In genomic region chr6:79119217-79119616, GRCh38 we compare ENCODE assay signal across 20 cellular contexts. TPM values are rescaled to one million over a fixed set of nuclear protein-coding genes. Genes with fewer than 3 reads are reported as not detected.
DNase-seq lines count a peak whose midpoint lies in the region; ATAC-seq, FAIRE-seq and TF ChIP-seq lines count a peak whose summit lies in the region.
"Had no signal": no experiment of that assay in that cellular context is flagged by ENCODE, and none has a peak within 500 bp of the region (broad histone marks: within the 10 kb centered on the region; RNA-seq: fewer than 3 reads in every experiment).

No MANE protein-coding gene starts in this region.

- H3K9me2 ChIP-seq in Loucy (replicated peaks; ENCODE audit: low read depth, low read length), result no peaks in the 10 kb centered on the region

- H3K9me3 ChIP-seq in Loucy (ENCODE audit: insufficient read depth, low read depth, low read length) (no peaks in the 10 kb centered on the region), K562 (replicated peaks; ENCODE audit: control insufficient read depth, insufficient read depth, low read depth, low read length) (no peaks in the 10 kb centered on the region), body of pancreas (no peaks in the 10 kb centered on the region)
- H3K9me3 ChIP-seq: BLaER1, Caco-2, HAP-1 had no signal

- CTCF ChIA-PET in K562 (lab: Yijun Ruan, JAX; ENCODE audit: low intra/inter-chr PET ratio), result no interaction called here

- no peaks in the 10 kb centered on the region for H3F3A ChIP-seq in Loucy (ENCODE audit: low read depth)

- intact Hi-C loops in K562 (cut with micrococcal nuclease) (no loop called here), body of pancreas (cut with DNase I) (no loop called here)

- 0% methylated on average over 1 of the region's 1 CpG for WGBS in K562 (ENCODE audit: insufficient coverage, low coverage, missing lambda C conversion rate)
- WGBS in body of pancreas, 2 donors, result 75 to 78% methylated on average over 1 of the region's 1 CpG

- TF ChIP-seq EP300 in K562 (IDR thresholded peaks at IDR 0.05; ENCODE audit: low read length), result no peak

- H3K9ac ChIP-seq in Loucy (ENCODE audit: low read depth, low read length, poor library complexity, severe bottlenecking), result no peak overlapping the region
- H3K9ac ChIP-seq in K562 (ENCODE audit: insufficient read depth in 1 of 2, low read depth in 2 of 2, low read length in 2 of 2), result no peak overlapping the region
- H3K9ac ChIP-seq: BLaER1 had no signal

- in situ Hi-C loops in K562 (cut with MboI), result no loop called here

- H4K20me1 ChIP-seq in Loucy (ENCODE audit: insufficient read depth, low read length, poor library complexity, severe bottlenecking), result no peaks in the 10 kb centered on the region
- no peaks in the 10 kb centered on the region for H4K20me1 ChIP-seq in K562 (replicated peaks; ENCODE audit: control insufficient read depth, insufficient read depth, low read length)
- H4K20me1 ChIP-seq: BLaER1 had no signal

- H2AFZ ChIP-seq in Loucy (ENCODE audit: low read length), result peak overlapping the region; percentile 12; the same call in 1 of the 2 replicates
- H2AFZ ChIP-seq in K562 (ENCODE audit: low read depth, low read length), result no peak overlapping the region

- TF ChIP-seq CTCF in Loucy (conservative IDR thresholded peaks at IDR 0.05; ENCODE audit: low read length), result no peak
- TF ChIP-seq CTCF in K562 (IDR thresholded peaks at IDR 0.05 in 2 of 3, conservative IDR thresholded peaks at IDR 0.05 in 1 of 3; ENCODE audit: insufficient read depth in 2 of 3, low read depth in 1 of 3, low read length in 3 of 3), result no peak
- no peak for TF ChIP-seq CTCF in body of pancreas (IDR thresholded peaks at IDR 0.05)

- H3K4me1 ChIP-seq in Loucy (ENCODE audit: insufficient read depth, low read length, poor library complexity, severe bottlenecking), result peaks cover 51% of the 10 kb centered on the region
- no peaks in the 10 kb centered on the region for H3K4me1 ChIP-seq in K562 (replicated peaks in 1 of 2; ENCODE audit: control insufficient read depth in 2 of 2, insufficient read depth in 2 of 2, low read length in 2 of 2)
- no peaks in the 10 kb centered on the region for H3K4me1 ChIP-seq in body of pancreas
- H3K4me1 ChIP-seq: BLaER1, Caco-2, HAP-1 had no signal

- H3K4me2 ChIP-seq in Loucy (ENCODE audit: low read depth, low read length, poor library complexity, severe bottlenecking), result peak overlapping the region; percentile 40
- H3K4me2 ChIP-seq in K562 (ENCODE audit: insufficient read depth, low read length), result no peak overlapping the region
- H3K4me2 ChIP-seq: BLaER1 had no signal

- no peaks in the 10 kb centered on the region for H3K36me3 ChIP-seq in Loucy (ENCODE audit: insufficient read depth, low read length)
- H3K36me3 ChIP-seq in K562 (ENCODE audit: control insufficient read depth, insufficient read depth, low read length), result no peaks in the 10 kb centered on the region
- no peaks in the 10 kb centered on the region for H3K36me3 ChIP-seq in body of pancreas (replicated peaks in 1 of 2; ENCODE audit: insufficient read depth in 1 of 2, low read depth in 2 of 2)
- H3K36me3 ChIP-seq: BLaER1, HAP-1 had no signal

- H3K4me3 ChIP-seq in Loucy (ENCODE audit: low read length, poor library complexity, severe bottlenecking), result no peak overlapping the region
- no peak overlapping the region for H3K4me3 ChIP-seq in K562
- no peak overlapping the region for H3K4me3 ChIP-seq in body of pancreas
- H3K4me3 ChIP-seq: BLaER1, HAP-1 had no signal

- no peaks in the 10 kb centered on the region for H3K9me1 ChIP-seq in K562 (ENCODE audit: control insufficient read depth, insufficient read depth, low read length)

- no peak for ATAC-seq in K562
- ATAC-seq in GM19452 (IDR thresholded peaks at IDR 0.05; ENCODE audit: unreplicated experiment), result no peak
- no peak for ATAC-seq in body of pancreas
- ATAC-seq: CD8-positive, alpha-beta T cell had no signal

- POLR2A ChIA-PET in K562 (lab: Yijun Ruan, JAX), result no interaction called here

- H3K79me2 ChIP-seq in Loucy (ENCODE audit: insufficient read depth, low read length) (no peaks in the 10 kb centered on the region), K562 (ENCODE audit: control insufficient read depth, insufficient read depth, low read length) (no peaks in the 10 kb centered on the region)

- FAIRE-seq in G401.6 (lab: Jason Lieb, UNC), result peak; percentile 28
- FAIRE-seq in K562 (lab: Jason Lieb, UNC), result no peak
- FAIRE-seq: GM12891, GM18507, H54 had no signal

- H3K27ac ChIP-seq in K562 (ENCODE audit: extremely low read depth, low read depth, low read length), result no peak overlapping the region
- no peak overlapping the region for H3K27ac ChIP-seq in body of pancreas
- H3K27ac ChIP-seq: BLaER1, C4-2B had no signal

- no peak for DNase-seq in K562 (ENCODE audit: extremely low read depth in 1 of 4, low spot score in 3 of 4)
- DNase-seq in stimulated activated CD4-positive, alpha-beta T cell treated with anti-CD3 and anti-CD28 coated beads, Interleukin-2, amount 100 ng/mL, for 24 hours, result no peak
- DNase-seq in body of pancreas, result no peak
- DNase-seq: Caco-2; CD4-positive, CD25-positive, alpha-beta regulatory T cell; CD8-positive, alpha-beta T cell; DMS153; EL; GF-D8; GOT3; HFFc6 had no signal

- TF ChIP-seq POLR2A in K562 (conservative IDR thresholded peaks at IDR 0.05) (no peak), body of pancreas (IDR thresholded peaks at IDR 0.05) (no peak)

- H3K27me3 ChIP-seq in Loucy (ENCODE audit: insufficient read depth, low read length, poor library complexity, severe bottlenecking) (no peaks in the 10 kb centered on the region), K562 (ENCODE audit: control insufficient read depth in 2 of 2, insufficient read depth in 2 of 2, low read length in 2 of 2) (no peaks in the 10 kb centered on the region), body of pancreas (no peaks in the 10 kb centered on the region)
- H3K27me3 ChIP-seq: BLaER1 had no signal

- no TSS peak for BruUV-seq in K562 (replicated peaks; lab: Mats Ljungman, UMichigan)

- TF ChIP-seq RAD21 in K562 (CRISPR knock-in tag; conservative IDR thresholded peaks at IDR 0.05 in 1 of 2, IDR thresholded peaks at IDR 0.05 in 1 of 2), result no peak

TF ChIP-seq in K562, 482 proteins besides CTCF, POLR2A, EP300 and RAD21 (continues in another document):
- TF ChIP-seq ZNF655 (CRISPR knock-in tag; IDR thresholded peaks at IDR 0.05) (no peak), MAX (CRISPR knock-in tag; IDR thresholded peaks at IDR 0.05) (no peak), BRF1 (IDR thresholded peaks at IDR 0.05; ENCODE audit: borderline replicate concordance, extremely low read depth, insufficient read length) (no peak), CXXC5 (CRISPR knock-in tag; IDR thresholded peaks at IDR 0.05) (no peak), C11orf30 (IDR thresholded peaks at IDR 0.05; ENCODE audit: low read depth) (peak; percentile 55), ZNF316 (IDR thresholded peaks at IDR 0.05) (peak; percentile 82), MBD1 (CRISPR knock-in tag; IDR thresholded peaks at IDR 0.05) (no peak)

RNA-seq across cellular contexts. Expression of gene PHIP, which starts 41.2 kb away (rescaled TPM):
- total RNA-seq in K562 (2011; cell fraction: chromatin; rRNA removed; ENCODE audit: low replicate concordance), result 26.0 and 101 TPM in 2 replicates
- total RNA-seq in K562 (2011; cell fraction: nucleolus; rRNA removed), result 15.3 and 21.2 TPM in 2 replicates
- 33.0 and 44.9 TPM in 2 replicates for total RNA-seq in K562 (2011; cell fraction: nucleoplasm; rRNA removed)
- total RNA-seq in K562 (2014; rRNA removed) (16.1 and 16.5 TPM in 2 replicates), K562 (2014; rRNA removed; fragmentation: Illumina TruSeq; extraction: Trizol) (35.3 and 38.3 TPM in 2 replicates), K562 (2015; rRNA removed; fragmentation: Illumina TruSeq; extraction: Trizol) (33.1 and 36.3 TPM in 2 replicates), K562 (2021) (25.0 and 25.3 TPM in 2 replicates), body of pancreas (10 to 100 TPM; 20.8 to 22.8 TPM)
- polyA plus RNA-seq in K562 (2011; rRNA removed) (9.3 and 12.5 TPM in 2 replicates), K562 (2014; fragmentation: Illumina TruSeq; extraction: Trizol) (16.4 and 19.2 TPM in 2 replicates), K562 (2014; fragmentation: Nextera tagmentation; extraction: Ambion mirVana) (1 to 10 TPM; 8.1 to 8.9 TPM), K562 (2014; rRNA removed) (8.7 and 9.7 TPM in 2 replicates)
- polyA plus RNA-seq in K562 (2011; cell fraction: cytosol; rRNA removed), result 1.9 and 4.0 TPM in 2 replicates
- 21.6 and 25.9 TPM in 2 replicates for polyA plus RNA-seq in K562 (2011; cell fraction: nucleus; rRNA removed)
- polyA plus RNA-seq in K562 (2012), result 13.5 and 14.2 TPM in 2 replicates
- 56.0 and 67.0 TPM in 2 replicates for polyA minus RNA-seq in K562 (2011; rRNA and poly(A)+ RNA removed)
- polyA minus RNA-seq in K562 (2011; cell fraction: cytosol; rRNA and poly(A)+ RNA removed), result 19.2 and 21.2 TPM in 2 replicates
- polyA minus RNA-seq in K562 (2011; cell fraction: nucleus; rRNA and poly(A)+ RNA removed), result 55.1 and 107 TPM in 2 replicates
